16 cellular contexts compared by ENCODE assay signal in the genomic region with DNA sequence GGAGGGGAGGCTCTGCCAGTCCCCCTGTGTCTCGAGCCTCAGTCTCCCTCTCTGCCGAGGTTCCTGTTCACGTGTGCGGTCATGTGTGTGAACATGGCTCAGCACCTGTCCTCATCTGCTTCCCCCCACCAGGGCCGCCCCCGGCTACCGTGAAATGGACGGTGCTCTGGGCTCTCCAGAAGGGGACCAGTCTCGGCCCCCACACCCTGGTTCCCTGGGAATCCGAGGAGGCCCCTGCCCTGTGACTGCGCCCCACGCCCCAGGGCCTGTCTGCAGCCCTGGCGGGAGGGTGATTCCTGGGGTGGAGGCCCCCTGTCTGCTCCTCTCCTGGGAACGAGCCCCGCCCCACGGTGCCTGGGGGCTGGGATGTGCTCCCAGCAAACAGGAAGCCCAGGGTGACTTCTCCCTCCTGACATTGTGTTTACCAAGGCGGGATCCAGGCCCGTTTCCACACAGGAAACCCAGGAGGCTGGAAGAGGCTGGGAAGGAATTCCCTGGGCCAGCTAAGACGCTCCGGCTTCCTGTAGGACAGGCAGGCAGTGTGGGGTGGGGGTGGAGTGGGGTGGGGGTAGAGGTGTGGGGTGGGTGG. TPM values are rescaled to one million over a fixed set of nuclear protein-coding genes. Genes with fewer than 3 reads are reported as not detected.
DNase-seq lines count a peak whose midpoint lies in the region; ATAC-seq, FAIRE-seq and TF ChIP-seq lines count a peak whose summit lies in the region.
"Had no signal": no experiment of that assay in that cellular context is flagged by ENCODE, and none has a peak within 500 bp of the region (broad histone marks: within the 10 kb centered on the region; RNA-seq: fewer than 3 reads in every experiment).

No MANE protein-coding gene starts in this region.

- no peak overlapping the region for H3K4me2 ChIP-seq in keratinocyte (ENCODE audit: control insufficient read depth, extremely low read depth, insufficient read depth, low read depth, low read length)

- H3K79me2 ChIP-seq in keratinocyte (ENCODE audit: control insufficient read depth, insufficient read depth, low read length) = no peaks in the 10 kb centered on the region

- peak overlapping the region; percentile 46 for H2AFZ ChIP-seq in keratinocyte (ENCODE audit: control insufficient read depth, low read length)

- H3K9ac ChIP-seq in keratinocyte (ENCODE audit: control insufficient read depth, extremely low read depth, insufficient read depth, low read length) (no peak overlapping the region), endodermal cell (ENCODE audit: extremely low read depth, low read length, poor library complexity, severe bottlenecking) (no peak overlapping the region)

- TF ChIP-seq CTCF in RWPE1 (conservative IDR thresholded peaks at IDR 0.05; ENCODE audit: low read depth) (no peak), keratinocyte (optimal IDR thresholded peaks at IDR 0.05 in 1 of 3, IDR thresholded peaks at IDR 0.05 in 1 of 3, conservative IDR thresholded peaks at IDR 0.05 in 1 of 3; ENCODE audit: extremely low read depth in 1 of 3, insufficient read depth in 2 of 3, low read length in 3 of 3) (no peak), transverse colon (IDR thresholded peaks at IDR 0.05) (no peak), endodermal cell (conservative IDR thresholded peaks at IDR 0.05) (no peak)

- TF ChIP-seq EP300 in transverse colon (IDR thresholded peaks at IDR 0.05; ENCODE audit: low read depth) = no peak

- dilution Hi-C loops in keratinocyte (cut with MboI; ENCODE audit: extremely low pct_ligation_motif_present, low sequenced_read_pairs) = no loop called here

- POLR2A ChIA-PET in RWPE1 (lab: Yijun Ruan, JAX; ENCODE audit: low non-redundant PET) = no interaction called here

- no peaks in the 10 kb centered on the region for H3K9me1 ChIP-seq in keratinocyte (ENCODE audit: control insufficient read depth, extremely low read depth, insufficient read depth, low read length)

- H3K4me1 ChIP-seq in keratinocyte (ENCODE audit: control insufficient read depth, extremely low read depth, insufficient read depth, low read length) (peaks cover 14% of the 10 kb centered on the region), transverse colon (peaks cover 0 to 9% (median 6%) of the 10 kb centered on the region in 4 donors), endodermal cell (ENCODE audit: control insufficient read depth, insufficient read depth, low read length) (no peaks in the 10 kb centered on the region)
- H3K4me1 ChIP-seq: psoas muscle had no signal

- FAIRE-seq in keratinocyte (lab: Jason Lieb, UNC) = no peak
- FAIRE-seq: GM12892 had no signal

- 41% methylated on average over 17 of the region's 20 CpGs; no CpG with 5 or more reads in 1 of the 2 donors for WGBS in transverse colon (ENCODE audit: low coverage in 1 of 2), 2 donors
- WGBS in endodermal cell (ENCODE audit: insufficient coverage in 1 of 2, insufficient read length in 1 of 2), 2 experiments = 83 to 87% methylated on average over 5 to 20 of the region's 20 CpGs

- intact Hi-C loops in Right ventricle myocardium inferior (cut with DNase I) (loop anchor here (2.0 kb wide), 1 partner anchor 46 kb away; a partner anchor contains a TSS), cardiac septum (cut with DNase I) (loop anchor here (2.0 kb wide), 1 partner anchor 46 kb away; a partner anchor contains a TSS), transverse colon (cut with DNase I; ENCODE audit: low total_unique reads) (no loop called here)

- H3K36me3 ChIP-seq in keratinocyte (ENCODE audit: control insufficient read depth in 2 of 2, extremely low read depth in 1 of 2, insufficient read depth in 2 of 2, low read length in 2 of 2) = no peaks in the 10 kb centered on the region
- no peaks in the 10 kb centered on the region for H3K36me3 ChIP-seq in transverse colon
- no peaks in the 10 kb centered on the region for H3K36me3 ChIP-seq in endodermal cell (ENCODE audit: control insufficient read depth, insufficient read depth, low read length)
- H3K36me3 ChIP-seq: thyroid gland had no signal

- no peak for TF ChIP-seq POLR2A in transverse colon (IDR thresholded peaks at IDR 0.05)

- no peak overlapping the region for H3K27ac Mint-ChIP-seq in endodermal cell

- CTCF ChIA-PET in RWPE1 (lab: Yijun Ruan, JAX) = interaction anchor here (0.8 kb wide), 1 partner anchor 605 kb away, joined by 5 read pairs; no protein-coding TSS in a partner anchor

- H3K9me3 ChIP-seq in keratinocyte (ENCODE audit: control insufficient read depth, low read depth, low read length) (no peaks in the 10 kb centered on the region), transverse colon (no peaks in the 10 kb centered on the region), endodermal cell (ENCODE audit: control insufficient read depth, low read length) (no peaks in the 10 kb centered on the region)
- H3K9me3 ChIP-seq: psoas muscle, thyroid gland had no signal

- H3K4me3 Mint-ChIP-seq in endodermal cell = no peak overlapping the region
- H3K4me3 Mint-ChIP-seq: IgD-negative memory B cell had no signal

- no peaks in the 10 kb centered on the region for H3K36me3 Mint-ChIP-seq in endodermal cell (ENCODE audit: low read depth)
- H3K36me3 Mint-ChIP-seq: IgD-negative memory B cell had no signal

- H3K27me3 Mint-ChIP-seq in endodermal cell (ENCODE audit: insufficient read depth) = no peaks in the 10 kb centered on the region

- peak overlapping the region; percentile 44 for H3K27ac ChIP-seq in RWPE1
- no peak overlapping the region for H3K27ac ChIP-seq in keratinocyte (ENCODE audit: control insufficient read depth, insufficient read depth, low read length)
- no peak overlapping the region for H3K27ac ChIP-seq in transverse colon
- H3K27ac ChIP-seq in endodermal cell (ENCODE audit: low read depth, low read length) = no peak overlapping the region
- H3K27ac ChIP-seq: psoas muscle, thyroid gland had no signal

- no peaks in the 10 kb centered on the region for H3K4me1 Mint-ChIP-seq in endodermal cell
- H3K4me1 Mint-ChIP-seq: IgD-negative memory B cell had no signal

- H3K27me3 ChIP-seq in keratinocyte (ENCODE audit: control insufficient read depth, extremely low read depth, insufficient read depth, low read length) (peaks cover 25% of the 10 kb centered on the region), transverse colon (no peaks in the 10 kb centered on the region), endodermal cell (ENCODE audit: control insufficient read depth, insufficient read depth, low read length, poor library complexity, severe bottlenecking) (no peaks in the 10 kb centered on the region)
- H3K27me3 ChIP-seq: thyroid gland had no signal

- in situ Hi-C loops in transverse colon (cut with MboI; ENCODE audit: low pct_ligation_motif_present in 1 of 4, low pct_unique_long_range_greater_than_20kb in 1 of 4, low sequenced_read_pairs in 3 of 4) = no loop called here

- H3K9me3 Mint-ChIP-seq in endodermal cell = no peaks in the 10 kb centered on the region

- no peak overlapping the region for H3K4me3 ChIP-seq in keratinocyte (ENCODE audit: control insufficient read depth in 2 of 3, extremely low read depth in 1 of 3, insufficient read depth in 2 of 3, low read depth in 1 of 3, low read length in 3 of 3)
- H3K4me3 ChIP-seq in transverse colon = no peak overlapping the region
- no peak overlapping the region for H3K4me3 ChIP-seq in endodermal cell (ENCODE audit: low read length)
- H3K4me3 ChIP-seq: psoas muscle, thyroid gland had no signal

- DNase-seq in Right ventricle myocardium inferior (ENCODE audit: missing footprints) (no peak), cardiac septum (ENCODE audit: low spot score) (no peak), RWPE1 (ENCODE audit: low spot score) (peak; percentile 32), keratinocyte (ENCODE audit: low read depth, low spot score) (no peak), transverse colon (peak; percentile 35), T-helper 2 cell (no peak), endodermal cell (no peak), EL (no peak)
- DNase-seq: activated CD8-positive, alpha-beta memory T cell treated with anti-CD3 and anti-CD28 coated beads for 24 hours; activated effector memory CD4-positive, alpha-beta T cell treated with anti-CD3 and anti-CD28 coated beads, Interleukin-2, amount 50 U/mL, for 16 hours; aorta; NCI-H1105 treated with DMSO at 0.1 percent for 48 hours; thyroid gland had no signal

- H4K20me1 ChIP-seq in keratinocyte (ENCODE audit: control insufficient read depth, extremely low read depth, insufficient read depth, low read length) = no peaks in the 10 kb centered on the region

- ATAC-seq in Right ventricle myocardium inferior = peak; percentile 42

RNA-seq across cellular contexts. Expression of a gene that starts 46.6 kb away (rescaled TPM):
- total RNA-seq in Right ventricle myocardium inferior = 6.4 TPM
- 6.8 TPM for total RNA-seq in cardiac septum
- 0.07 to 0.08 TPM (median 0.07 TPM) in 3 replicates for polyA plus RNA-seq in keratinocyte
- polyA plus RNA-seq in keratinocyte (2011; ENCODE audit: low read depth) = 0.72 TPM
- polyA plus RNA-seq in keratinocyte (2011; cell fraction: cytosol; rRNA removed) = 0.02 and 0.09 TPM in 2 replicates
- 0.17 and 0.20 TPM in 2 replicates for polyA plus RNA-seq in keratinocyte (2011; cell fraction: nucleus; rRNA removed)
- 0.21 and 1.8 TPM in 2 replicates for polyA plus RNA-seq in keratinocyte (2012; ENCODE audit: low replicate concordance)
- 0.03 to 0.16 TPM (median 0.06 TPM) in 3 replicates for polyA minus RNA-seq in keratinocyte
- 1.3 TPM for polyA minus RNA-seq in keratinocyte (2011; cell fraction: cytosol; rRNA and poly(A)+ RNA removed)
- 0.31 and 0.74 TPM in 2 replicates for polyA minus RNA-seq in keratinocyte (2011; cell fraction: nucleus; rRNA and poly(A)+ RNA removed)
- 1 to 10 TPM; 2.2 to 7.8 (median 4.4) TPM for total RNA-seq in transverse colon
- 10 to 100 TPM; 36.7 to 54.8 TPM for total RNA-seq in endodermal cell
- polyA plus RNA-seq in endodermal cell (2013, experiment 1 of 2) = 9.9 TPM
- polyA plus RNA-seq in endodermal cell (2013, experiment 2 of 2) = 8.4 TPM
- polyA plus RNA-seq: IgD-negative memory B cell had no signal

Comparison
In these comparisons a context has a peak if more than half of its experiments do, and no peak if none do; other contexts are left out.
1. DNase-seq: peak in RWPE1 (single experiment) and transverse colon (single experiment); none in Right ventricle myocardium inferior (single experiment), cardiac septum (single experiment), keratinocyte (single experiment), T-helper 2 cell (0 of 5), endodermal cell (single experiment) and EL (single experiment).